Comparison of ENCODE assay signal across 8 cellular contexts in the genomic region with DNA sequence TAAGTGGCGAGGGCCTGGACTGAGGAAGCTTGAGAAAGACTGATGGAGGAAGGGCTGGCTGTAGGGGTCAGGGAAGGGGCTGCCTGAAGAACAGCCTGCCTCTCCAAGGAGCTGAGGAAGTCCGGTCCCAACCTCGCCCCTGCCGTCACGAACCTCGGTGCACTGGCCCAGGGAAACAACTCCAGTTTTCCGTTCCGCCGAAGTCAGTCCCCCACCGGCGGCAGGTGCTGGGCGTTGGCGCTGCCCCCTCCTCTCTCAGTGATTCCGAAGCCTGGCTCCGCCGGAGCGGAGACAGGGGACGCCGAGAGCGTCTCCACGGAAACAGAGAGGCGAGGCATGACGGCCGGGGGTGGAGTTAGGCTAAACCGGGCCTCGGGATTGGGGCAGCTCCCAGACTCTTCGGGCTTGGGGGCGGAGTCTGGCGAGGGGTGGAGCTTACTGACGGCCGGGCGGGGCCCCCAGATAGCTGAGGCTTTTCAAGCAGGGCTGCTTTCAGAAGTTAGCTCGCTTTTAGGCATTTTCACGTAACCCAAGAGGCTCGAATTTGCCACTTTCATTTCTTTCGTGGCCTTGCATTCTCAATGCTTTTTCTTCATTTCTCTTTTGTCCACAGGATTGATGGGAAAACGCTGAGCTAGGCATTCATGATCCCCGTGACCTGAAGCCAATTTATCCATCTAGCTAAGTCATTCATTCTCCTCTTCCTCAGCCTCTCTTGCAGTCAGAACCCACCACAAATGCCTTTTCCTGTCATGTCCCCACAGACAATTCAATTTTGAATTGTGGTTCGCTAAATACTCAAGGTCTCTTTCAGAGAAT. TPM values are rescaled to one million over a fixed set of nuclear protein-coding genes. Genes with fewer than 3 reads are reported as not detected.
DNase-seq lines count a peak whose midpoint lies in the region; ATAC-seq and TF ChIP-seq lines count a peak whose summit lies in the region.

A gene with protein sequence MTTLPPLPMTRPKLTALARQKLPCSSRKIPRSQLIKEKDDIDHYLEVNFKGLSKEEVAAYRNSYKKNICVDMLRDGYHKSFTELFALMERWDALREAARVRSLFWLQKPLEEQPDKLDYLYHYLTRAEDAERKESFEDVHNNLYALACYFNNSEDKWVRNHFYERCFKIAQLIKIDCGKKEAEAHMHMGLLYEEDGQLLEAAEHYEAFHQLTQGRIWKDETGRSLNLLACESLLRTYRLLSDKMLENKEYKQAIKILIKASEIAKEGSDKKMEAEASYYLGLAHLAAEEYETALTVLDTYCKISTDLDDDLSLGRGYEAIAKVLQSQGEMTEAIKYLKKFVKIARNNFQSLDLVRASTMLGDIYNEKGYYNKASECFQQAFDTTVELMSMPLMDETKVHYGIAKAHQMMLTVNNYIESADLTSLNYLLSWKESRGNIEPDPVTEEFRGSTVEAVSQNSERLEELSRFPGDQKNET (minus strand): TSS at position 309 of the 819 bp plus-strand sequence. CDS start 5,969 bp downstream, outside the sequence.

- peaks cover 48% of the 10 kb centered on the region for H3K27me3 Mint-ChIP-seq in activated CD4-positive, alpha-beta T cell treated with anti-CD3 and anti-CD28 coated beads, Interleukin-2, amount 10 ng/mL, durations not matched to agents 7 days and 5 days
- H3K27me3 Mint-ChIP-seq in dendritic cell treated with granulocyte-macrophage colony-stimulating factor and Interleukin-4, amounts not matched to agents 40 ng/mL and 50 ng/mL, for 4 days, result peaks cover 18% of the 10 kb centered on the region

- peaks cover 2% of the 10 kb centered on the region; the same call in 1 of the 2 replicates for H3K9me3 ChIP-seq in AG04450 (ENCODE audit: control insufficient read depth, insufficient read depth, low read length)

- H3K4me3 Mint-ChIP-seq in activated CD4-positive, alpha-beta T cell treated with anti-CD3 and anti-CD28 coated beads, Interleukin-2, amount 10 ng/mL, durations not matched to agents 7 days and 5 days, result peak within 1 kb of the TSS; percentile 54
- H3K4me3 Mint-ChIP-seq in dendritic cell treated with granulocyte-macrophage colony-stimulating factor and Interleukin-4, amounts not matched to agents 40 ng/mL and 50 ng/mL, for 4 days, result peak within 1 kb of the TSS; percentile 81

- H3K27me3 ChIP-seq in AG04450 (ENCODE audit: control insufficient read depth, insufficient read depth, low read length), result peaks cover 5% of the 10 kb centered on the region

- no peaks in the 10 kb centered on the region for H3K36me3 Mint-ChIP-seq in activated CD4-positive, alpha-beta T cell treated with anti-CD3 and anti-CD28 coated beads, Interleukin-2, amount 10 ng/mL, durations not matched to agents 7 days and 5 days (ENCODE audit: low read depth)
- no peaks in the 10 kb centered on the region for H3K36me3 Mint-ChIP-seq in dendritic cell treated with granulocyte-macrophage colony-stimulating factor and Interleukin-4, amounts not matched to agents 40 ng/mL and 50 ng/mL, for 4 days (ENCODE audit: low read depth)

- peak within 1 kb of the TSS; percentile 63 for H3K4me3 ChIP-seq in AG04450 (ENCODE audit: low read depth, low read length)

- ATAC-seq in GM18907 (IDR thresholded peaks at IDR 0.05; ENCODE audit: unreplicated experiment) (peak; percentile 100), HG03159 (IDR thresholded peaks at IDR 0.05; ENCODE audit: unreplicated experiment) (peak; percentile 100), left lobe of liver (peak; percentile 100)

- H3K9me3 Mint-ChIP-seq in activated CD4-positive, alpha-beta T cell treated with anti-CD3 and anti-CD28 coated beads, Interleukin-2, amount 10 ng/mL, durations not matched to agents 7 days and 5 days, result no peaks in the 10 kb centered on the region
- H3K9me3 Mint-ChIP-seq in dendritic cell treated with granulocyte-macrophage colony-stimulating factor and Interleukin-4, amounts not matched to agents 40 ng/mL and 50 ng/mL, for 4 days, result no peaks in the 10 kb centered on the region

- POLR2A ChIA-PET in AG04450 (lab: Yijun Ruan, JAX), result no interaction called here
- POLR2A ChIA-PET in activated CD4-positive, alpha-beta T cell treated with anti-CD3 and anti-CD28 coated beads, Interleukin-2, amount 10 ng/mL, durations not matched to agents 7 days and 5 days (lab: Charles Lee), result no interaction called here

- DNase-seq in AG04450 (ENCODE audit: low read depth, low spot score) (peak; percentile 36), NCI-H446 (lab: John Stamatoyannopoulos, UW) (peak; percentile 22 to 74), left lobe of liver (ENCODE audit: low spot score) (peak; percentile 83)
- DNase-seq in activated CD4-positive, alpha-beta T cell treated with anti-CD3 and anti-CD28 coated beads, Interleukin-2, amount 10 ng/mL, durations not matched to agents 7 days and 5 days, result peak; percentile 89
- peak; percentile 76 to 85 for DNase-seq in stimulated activated CD4-positive, alpha-beta T cell treated with anti-CD3 and anti-CD28 coated beads, Interleukin-1b, Interleukin-23, amount 100 ng/mL, for 4 hours (ENCODE audit: low read depth in 2 of 2)

- H3K4me1 Mint-ChIP-seq in activated CD4-positive, alpha-beta T cell treated with anti-CD3 and anti-CD28 coated beads, Interleukin-2, amount 10 ng/mL, durations not matched to agents 7 days and 5 days, result peaks cover 20% of the 10 kb centered on the region
- H3K4me1 Mint-ChIP-seq in dendritic cell treated with granulocyte-macrophage colony-stimulating factor and Interleukin-4, amounts not matched to agents 40 ng/mL and 50 ng/mL, for 4 days (ENCODE audit: low read depth), result peaks cover 23% of the 10 kb centered on the region

- TF ChIP-seq CTCF in AG04450 (IDR thresholded peaks at IDR 0.05; ENCODE audit: low read depth, low read length), result no peak

- H3K27ac Mint-ChIP-seq in activated CD4-positive, alpha-beta T cell treated with anti-CD3 and anti-CD28 coated beads, Interleukin-2, amount 10 ng/mL, durations not matched to agents 7 days and 5 days, result no peak within 1 kb of the TSS
- no peak within 1 kb of the TSS for H3K27ac Mint-ChIP-seq in dendritic cell treated with granulocyte-macrophage colony-stimulating factor and Interleukin-4, amounts not matched to agents 40 ng/mL and 50 ng/mL, for 4 days

- H3K27ac ChIP-seq in AG04450 (ENCODE audit: low read depth, low read length), result no peak within 1 kb of the TSS

- CTCF ChIA-PET in AG04450 (lab: Charles Lee), result interaction anchor here (0.9 kb wide), 1 partner anchor 151 kb away, joined by 3 read pairs; no protein-coding TSS in a partner anchor
- CTCF ChIA-PET in activated CD4-positive, alpha-beta T cell treated with anti-CD3 and anti-CD28 coated beads, Interleukin-2, amount 10 ng/mL, durations not matched to agents 7 days and 5 days (lab: Charles Lee), result no interaction called here

- intact Hi-C loops in dendritic cell treated with granulocyte-macrophage colony-stimulating factor and Interleukin-4, amounts not matched to agents 40 ng/mL and 50 ng/mL, for 4 days (cut with micrococcal nuclease), result loop anchor here (10.0 kb wide), 1 partner anchor 421 kb away; a partner anchor contains a TSS

RNA-seq across cellular contexts. Expression of the gene that starts here (rescaled TPM):
- not detected in 2 replicates for polyA plus RNA-seq in AG04450 (2011; rRNA removed)
- polyA minus RNA-seq in AG04450 (2011; rRNA and poly(A)+ RNA removed), result not detected in 2 replicates
- not detected for total RNA-seq in activated CD4-positive, alpha-beta T cell treated with anti-CD3 and anti-CD28 coated beads, Interleukin-2, amount 10 ng/mL, durations not matched to agents 7 days and 5 days
- total RNA-seq in left lobe of liver, result not detected

Comparison
In these comparisons a context has a peak if more than half of its experiments do, and no peak if none do; other contexts are left out.
1. Peak in DNase-seq and H3K4me3 ChIP-seq in AG04450; RNA of the gene not detected or under 1 TPM.
2. Peak in DNase-seq in activated CD4-positive, alpha-beta T cell treated with anti-CD3 and anti-CD28 coated beads, Interleukin-2, amount 10 ng/mL, durations not matched to agents 7 days and 5 days; RNA of the gene not detected or under 1 TPM.
3. Peak in DNase-seq and ATAC-seq in left lobe of liver; RNA of the gene not detected or under 1 TPM.
4. DNase-seq: peak in every context shown above with its lines; median percentile 89 in activated CD4-positive, alpha-beta T cell treated with anti-CD3 and anti-CD28 coated beads, Interleukin-2, amount 10 ng/mL, durations not matched to agents 7 days and 5 days; 83 in left lobe of liver; 80 in stimulated activated CD4-positive, alpha-beta T cell treated with anti-CD3 and anti-CD28 coated beads, Interleukin-1b, Interleukin-23, amount 100 ng/mL, for 4 hours; 48 in NCI-H446; 36 in AG04450.